Comparison of ENCODE assay signal across 10 cellular contexts in the genomic region with DNA sequence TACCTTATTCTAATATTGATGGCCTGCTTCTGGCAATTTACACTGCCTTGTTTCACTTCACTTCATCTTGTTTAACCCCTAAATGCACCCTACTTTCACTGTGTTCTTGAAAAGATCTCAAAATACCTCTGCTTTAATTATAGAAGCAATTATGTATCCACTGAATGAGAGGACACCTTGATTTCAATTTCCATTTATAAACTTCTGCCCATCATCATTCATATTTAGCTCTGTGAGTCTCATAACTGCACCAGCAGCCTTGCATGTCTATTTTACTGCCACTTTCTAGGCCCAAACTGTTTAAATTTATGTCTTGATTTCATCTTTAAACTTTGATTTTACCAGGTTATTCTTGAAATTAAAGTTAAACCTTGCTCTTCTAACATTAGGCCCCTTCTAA. TPM values are rescaled to one million over a fixed set of nuclear protein-coding genes. Genes with fewer than 3 reads are reported as not detected.
DNase-seq lines count a peak whose midpoint lies in the region; ATAC-seq and TF ChIP-seq lines count a peak whose summit lies in the region.
"Had no signal": no experiment of that assay in that cellular context is flagged by ENCODE, and none has a peak within 500 bp of the region (broad histone marks: within the 10 kb centered on the region; RNA-seq: fewer than 3 reads in every experiment).

No MANE protein-coding gene starts in this region.

- no peaks in the 10 kb centered on the region for H3K27me3 Mint-ChIP-seq in activated naive CD4-positive, alpha-beta T cell treated with anti-CD3 and anti-CD28 coated beads, Interleukin-2, amount 10 ng/mL, durations not matched to agents 7 days and 5 days
- H3K27me3 Mint-ChIP-seq in activated CD8-positive, alpha-beta T cell treated with anti-CD3 and anti-CD28 coated beads for 36 hours = no peaks in the 10 kb centered on the region
- peaks cover 0 to 2% (median 0%) of the 10 kb centered on the region in 3 donors for H3K27me3 Mint-ChIP-seq in immature natural killer cell (ENCODE audit: low read depth in 3 of 3)
- H3K27me3 Mint-ChIP-seq in stimulated activated naive B cell treated with anti-CD40 and anti-IgM and Interleukin-4, amounts not matched to agents 10 μg/mL and 1 μg/mL and 100 μg/mL, for 72 hours = no peaks in the 10 kb centered on the region

- POLR2A ChIA-PET in activated CD8-positive, alpha-beta T cell treated with anti-CD3 and anti-CD28 coated beads for 36 hours (lab: Charles Lee) = interaction anchor here (0.9 kb wide), 1 partner anchor 43 kb away, joined by 3 read pairs; a partner anchor contains a TSS

- peaks cover 7 to 34% of the 10 kb centered on the region in 2 donors for H3K36me3 Mint-ChIP-seq in activated naive CD4-positive, alpha-beta T cell treated with anti-CD3 and anti-CD28 coated beads, Interleukin-2, amount 50 U/mL, for 72 hours
- H3K36me3 Mint-ChIP-seq in activated naive CD4-positive, alpha-beta T cell treated with anti-CD3 and anti-CD28 coated beads, Interleukin-2, amount 10 ng/mL, durations not matched to agents 7 days and 5 days = peaks cover 43% of the 10 kb centered on the region
- peaks cover 43% of the 10 kb centered on the region for H3K36me3 Mint-ChIP-seq in activated CD8-positive, alpha-beta T cell treated with anti-CD3 and anti-CD28 coated beads for 36 hours (ENCODE audit: low read depth)
- peaks cover 5 to 11% (median 5%) of the 10 kb centered on the region in 3 donors for H3K36me3 Mint-ChIP-seq in immature natural killer cell
- H3K36me3 Mint-ChIP-seq in stimulated activated naive B cell treated with anti-CD40 and anti-IgM and Interleukin-4, amounts not matched to agents 10 μg/mL and 1 μg/mL and 100 μg/mL, for 72 hours = peaks cover 31 to 41% of the 10 kb centered on the region in 2 donors

- no peak for DNase-seq in activated naive CD4-positive, alpha-beta T cell treated with anti-CD3 and anti-CD28 coated beads, Interleukin-2, amount 50 U/mL, for 72 hours (ENCODE audit: low spot score in 2 of 2)
- no peak for DNase-seq in activated naive CD4-positive, alpha-beta T cell treated with anti-CD3 and anti-CD28 coated beads, Interleukin-2, amount 10 ng/mL, durations not matched to agents 7 days and 5 days
- no peak for DNase-seq in activated CD8-positive, alpha-beta T cell treated with anti-CD3 and anti-CD28 coated beads for 36 hours
- no peak for DNase-seq in immature natural killer cell
- no peak for DNase-seq in stimulated activated naive B cell treated with anti-CD40 and anti-IgM and Interleukin-4, amounts not matched to agents 10 μg/mL and 1 μg/mL and 100 μg/mL, for 72 hours
- no peak for DNase-seq in NCI-H524 (lab: John Stamatoyannopoulos, UW)
- DNase-seq in NCI-H2107 treated with DMSO at 0.1 percent for 48 hours (lab: John Stamatoyannopoulos, UW; ENCODE audit: unreplicated experiment) = no peak
- DNase-seq: activated CD8-positive, alpha-beta memory T cell treated with anti-CD3 and anti-CD28 coated beads, Interleukin-2, amount 50 U/mL, for 4 hours; stimulated activated CD8-positive, alpha-beta memory T cell treated with anti-CD3 and anti-CD28 coated beads, Interleukin-4, amount 100 ng/mL, for 48 hours had no signal

- H3K4me3 Mint-ChIP-seq in activated naive CD4-positive, alpha-beta T cell treated with anti-CD3 and anti-CD28 coated beads, Interleukin-2, amount 10 ng/mL, durations not matched to agents 7 days and 5 days = no peak overlapping the region
- no peak overlapping the region for H3K4me3 Mint-ChIP-seq in activated CD8-positive, alpha-beta T cell treated with anti-CD3 and anti-CD28 coated beads for 36 hours
- peak overlapping the region; percentile 1 to 34 (median 15) for H3K4me3 Mint-ChIP-seq in immature natural killer cell
- H3K4me3 Mint-ChIP-seq in stimulated activated naive B cell treated with anti-CD40 and anti-IgM and Interleukin-4, amounts not matched to agents 10 μg/mL and 1 μg/mL and 100 μg/mL, for 72 hours = peak overlapping the region in 1 of 2 donors; percentile 34

- H3K9me3 Mint-ChIP-seq in activated naive CD4-positive, alpha-beta T cell treated with anti-CD3 and anti-CD28 coated beads, Interleukin-2, amount 50 U/mL, for 72 hours = no peaks in the 10 kb centered on the region
- no peaks in the 10 kb centered on the region for H3K9me3 Mint-ChIP-seq in activated naive CD4-positive, alpha-beta T cell treated with anti-CD3 and anti-CD28 coated beads, Interleukin-2, amount 10 ng/mL, durations not matched to agents 7 days and 5 days
- H3K9me3 Mint-ChIP-seq in activated CD8-positive, alpha-beta T cell treated with anti-CD3 and anti-CD28 coated beads for 36 hours = no peaks in the 10 kb centered on the region
- peaks cover 0 to 2% (median 0%) of the 10 kb centered on the region in 6 donors for H3K9me3 Mint-ChIP-seq in immature natural killer cell
- H3K9me3 Mint-ChIP-seq in stimulated activated naive B cell treated with anti-CD40 and anti-IgM and Interleukin-4, amounts not matched to agents 10 μg/mL and 1 μg/mL and 100 μg/mL, for 72 hours = no peaks in the 10 kb centered on the region

- no peak for TF ChIP-seq CTCF in activated CD8-positive, alpha-beta T cell treated with anti-CD3 and anti-CD28 coated beads for 36 hours (IDR thresholded peaks at IDR 0.05)

- CTCF ChIA-PET in activated naive CD4-positive, alpha-beta T cell treated with anti-CD3 and anti-CD28 coated beads, Interleukin-2, amount 10 ng/mL, durations not matched to agents 7 days and 5 days (lab: Charles Lee) = no interaction called here
- CTCF ChIA-PET in activated CD8-positive, alpha-beta T cell treated with anti-CD3 and anti-CD28 coated beads for 36 hours (lab: Charles Lee) = interaction anchor here (0.6 kb wide), 1 partner anchor 70 kb away, joined by 3 read pairs; no protein-coding TSS in a partner anchor

- peaks cover 24% of the 10 kb centered on the region for H3K4me1 Mint-ChIP-seq in activated naive CD4-positive, alpha-beta T cell treated with anti-CD3 and anti-CD28 coated beads, Interleukin-2, amount 10 ng/mL, durations not matched to agents 7 days and 5 days
- H3K4me1 Mint-ChIP-seq in activated CD8-positive, alpha-beta T cell treated with anti-CD3 and anti-CD28 coated beads for 36 hours (ENCODE audit: low read depth) = peaks cover 40% of the 10 kb centered on the region
- peaks cover 26 to 66% of the 10 kb centered on the region in 2 donors for H3K4me1 Mint-ChIP-seq in immature natural killer cell
- peaks cover 24 to 45% of the 10 kb centered on the region in 2 donors for H3K4me1 Mint-ChIP-seq in stimulated activated naive B cell treated with anti-CD40 and anti-IgM and Interleukin-4, amounts not matched to agents 10 μg/mL and 1 μg/mL and 100 μg/mL, for 72 hours

- ATAC-seq in activated naive CD4-positive, alpha-beta T cell treated with anti-CD3 and anti-CD28 coated beads, Interleukin-2, amount 50 U/mL, for 72 hours = no peak
- no peak for ATAC-seq in activated CD8-positive, alpha-beta T cell treated with anti-CD3 and anti-CD28 coated beads for 36 hours
- ATAC-seq in stimulated activated naive B cell treated with anti-CD40 and anti-IgM and Interleukin-4, amounts not matched to agents 10 μg/mL and 1 μg/mL and 100 μg/mL, for 72 hours (replicated peaks) = no peak
- no peak for ATAC-seq in HG02571 (IDR thresholded peaks at IDR 0.05; ENCODE audit: unreplicated experiment)

- intact Hi-C loops in activated CD8-positive, alpha-beta T cell treated with anti-CD3 and anti-CD28 coated beads for 36 hours (cut with micrococcal nuclease) = no loop called here

- H3K27ac Mint-ChIP-seq in activated naive CD4-positive, alpha-beta T cell treated with anti-CD3 and anti-CD28 coated beads, Interleukin-2, amount 50 U/mL, for 72 hours = peak overlapping the region; percentile 31 to 49
- H3K27ac Mint-ChIP-seq in activated naive CD4-positive, alpha-beta T cell treated with anti-CD3 and anti-CD28 coated beads, Interleukin-2, amount 10 ng/mL, durations not matched to agents 7 days and 5 days = no peak overlapping the region
- peak overlapping the region; percentile 56 for H3K27ac Mint-ChIP-seq in activated CD8-positive, alpha-beta T cell treated with anti-CD3 and anti-CD28 coated beads for 36 hours
- H3K27ac Mint-ChIP-seq in immature natural killer cell = peak overlapping the region; percentile 47 to 86 (median 79)
- H3K27ac Mint-ChIP-seq in stimulated activated naive B cell treated with anti-CD40 and anti-IgM and Interleukin-4, amounts not matched to agents 10 μg/mL and 1 μg/mL and 100 μg/mL, for 72 hours = peak overlapping the region; percentile 56

RNA-seq across cellular contexts. Expression of a gene that starts 7.1 kb away (rescaled TPM):
- total RNA-seq in activated naive CD4-positive, alpha-beta T cell treated with anti-CD3 and anti-CD28 coated beads, Interleukin-2, amount 50 U/mL, for 72 hours = 1 to 10 TPM; 7.2 to 8.0 TPM
- 10 to 100 TPM; 10.4 to 11.0 TPM for total RNA-seq in activated CD8-positive, alpha-beta T cell treated with anti-CD3 and anti-CD28 coated beads for 36 hours
- polyA plus RNA-seq in immature natural killer cell = 10 to 100 TPM; 13.3 to 17.2 (median 15.4) TPM

RNA-seq across cellular contexts. Expression of a gene that starts 21.6 kb away (rescaled TPM):
- 10 to 100 TPM; 30.6 to 37.2 TPM for total RNA-seq in activated naive CD4-positive, alpha-beta T cell treated with anti-CD3 and anti-CD28 coated beads, Interleukin-2, amount 50 U/mL, for 72 hours
- 10 to 100 TPM; 30.2 to 32.7 TPM for total RNA-seq in activated CD8-positive, alpha-beta T cell treated with anti-CD3 and anti-CD28 coated beads for 36 hours
- 10 to 100 TPM; 32.0 to 50.0 (median 37.8) TPM for polyA plus RNA-seq in immature natural killer cell

RNA-seq across cellular contexts. Expression of a gene that starts 21.7 kb away (rescaled TPM):
- total RNA-seq in activated naive CD4-positive, alpha-beta T cell treated with anti-CD3 and anti-CD28 coated beads, Interleukin-2, amount 50 U/mL, for 72 hours = 100 to 1,000 TPM; 206 to 219 TPM
- total RNA-seq in activated CD8-positive, alpha-beta T cell treated with anti-CD3 and anti-CD28 coated beads for 36 hours = 100 to 1,000 TPM; 214 to 231 TPM
- polyA plus RNA-seq in immature natural killer cell = 100 to 1,000 TPM; 610 to 699 (median 654) TPM

RNA-seq across cellular contexts. Expression of a gene that starts 43.4 kb away (rescaled TPM):
- total RNA-seq in activated naive CD4-positive, alpha-beta T cell treated with anti-CD3 and anti-CD28 coated beads, Interleukin-2, amount 50 U/mL, for 72 hours = 10 to 100 TPM; 23.3 to 47.4 TPM
- 10 to 100 TPM; 44.3 to 46.4 TPM for total RNA-seq in activated CD8-positive, alpha-beta T cell treated with anti-CD3 and anti-CD28 coated beads for 36 hours
- 10 to 100 TPM; 10.6 to 14.4 (median 12.5) TPM for polyA plus RNA-seq in immature natural killer cell

RNA-seq across cellular contexts. Expression of a gene that starts 45.9 kb away (rescaled TPM):
- total RNA-seq in activated naive CD4-positive, alpha-beta T cell treated with anti-CD3 and anti-CD28 coated beads, Interleukin-2, amount 50 U/mL, for 72 hours = 10 to 100 TPM; 46.1 to 47.6 TPM
- total RNA-seq in activated CD8-positive, alpha-beta T cell treated with anti-CD3 and anti-CD28 coated beads for 36 hours = 10 to 100 TPM; 36.3 to 36.5 TPM
- polyA plus RNA-seq in immature natural killer cell = 1 to 10 TPM; 1.4 to 6.4 (median 1.5) TPM

Comparison
In these comparisons a context has a peak if more than half of its experiments do, and no peak if none do; other contexts are left out.
1. H3K4me3 Mint-ChIP-seq: peak in immature natural killer cell (5 of 5); none in activated naive CD4-positive, alpha-beta T cell treated with anti-CD3 and anti-CD28 coated beads, Interleukin-2, amount 10 ng/mL, durations not matched to agents 7 days and 5 days (single experiment) and activated CD8-positive, alpha-beta T cell treated with anti-CD3 and anti-CD28 coated beads for 36 hours (single experiment).